In genomic region chr5:65411356-65411755, GRCh38 we compare ENCODE assay signal across 28 cellular contexts.
"Had no signal": no experiment of that assay in that cellular context is flagged by ENCODE, and none has a peak within 500 bp of the region (broad histone marks: within the 10 kb centered on the region; RNA-seq: fewer than 3 reads in every experiment).

No MANE protein-coding gene starts in this region.

- H3K27ac ChIP-seq: stomach, suprapubic skin, testis, thoracic aorta, thyroid gland, tibial artery, tibial nerve, transverse colon, upper lobe of left lung, upper lobe of right lung, uterus, vagina had no signal

- H3K36me3 Mint-ChIP-seq: stimulated activated effector memory CD8-positive, alpha-beta T cell treated with anti-CD3 and anti-CD28 coated beads, Interleukin-12 subunit alpha, Interleukin-12 subunit beta, amount 100 ng/mL, for 72 hours; type B pancreatic cell had no signal

- FAIRE-seq: urothelium cell line had no signal

- H3K36me3 ChIP-seq: stomach, suprapubic skin, thoracic aorta, thyroid gland, tibial nerve, transverse colon, upper lobe of left lung, upper lobe of right lung, uterus, vagina had no signal

- H3K27me3 ChIP-seq: stomach, suprapubic skin, testis, thyroid gland, tibial artery, tibial nerve, transverse colon, upper lobe of left lung, upper lobe of right lung, uterus, vagina had no signal

- DNase-seq: stimulated activated CD4-positive, alpha-beta T cell treated with anti-CD3 and anti-CD28 coated beads, Interleukin-2, amount 100 ng/mL, for 24 hours; stimulated activated CD4-positive, alpha-beta T cell treated with anti-CD3 and anti-CD28 coated beads, Interleukin-4, amount 100 ng/mL, for 1 hour; stimulated activated CD4-positive, alpha-beta T cell treated with anti-CD3 and anti-CD28 coated beads, Interleukin-4, amount 100 ng/mL, for 24 hours; stimulated activated CD4-positive, alpha-beta T cell treated with anti-CD3 and anti-CD28 coated beads, Interleukin-4, amount 100 ng/mL, for 4 hours; stimulated activated CD8-positive, alpha-beta memory T cell treated with anti-CD3 and anti-CD28 coated beads, Interleukin-4, amount 100 ng/mL, for 48 hours; stimulated activated naive B cell treated with anti-CD40 and anti-IgM and Interleukin-4, amounts not matched to agents 10 μg/mL and 1 μg/mL and 100 μg/mL, for 72 hours; stimulated activated naive CD4-positive, alpha-beta T cell; stimulated activated naive CD4-positive, alpha-beta T cell treated with Interleukin-2 at 50 U/mL for 16 hours; stimulated activated naive CD8-positive, alpha-beta T cell treated with anti-CD3 and anti-CD28 coated beads, Interleukin-15, amount 100 ng/mL, for 72 hours; stimulated activated naive CD8-positive, alpha-beta T cell treated with anti-CD3 and anti-CD28 coated beads, Interleukin-15, Interleukin-2, amounts not matched to agents 100 U/mL and 50 U/mL, for 24 hours; stomach; substantia nigra; testis; thyroid gland; tibial artery; transverse colon; upper lobe of left lung; upper lobe of right lung; uterus had no signal

- H3K4me1 Mint-ChIP-seq: stimulated activated effector memory CD8-positive, alpha-beta T cell treated with anti-CD3 and anti-CD28 coated beads, Interleukin-12 subunit alpha, Interleukin-12 subunit beta, amount 100 ng/mL, for 72 hours; stimulated activated memory B cell treated with anti-CD40 and anti-IgM and Interleukin-4, amounts not matched to agents 10 μg/mL and 1 μg/mL and 100 μg/mL, for 72 hours; stimulated activated naive B cell treated with anti-CD40 and anti-IgM and Interleukin-4, amounts not matched to agents 10 μg/mL and 1 μg/mL and 100 μg/mL, for 72 hours; stimulated activated naive CD8-positive, alpha-beta T cell treated with anti-CD3 and anti-CD28 coated beads, Interleukin-15, amount 100 ng/mL, for 72 hours had no signal

- H3K27ac Mint-ChIP-seq: stimulated activated effector memory CD8-positive, alpha-beta T cell treated with anti-CD3 and anti-CD28 coated beads, Interleukin-12 subunit alpha, Interleukin-12 subunit beta, amount 100 ng/mL, for 72 hours; stimulated activated memory B cell treated with anti-CD40 and anti-IgM and Interleukin-4, amounts not matched to agents 10 μg/mL and 1 μg/mL and 100 μg/mL, for 72 hours; stimulated activated naive B cell treated with anti-CD40 and anti-IgM and Interleukin-4, amounts not matched to agents 10 μg/mL and 1 μg/mL and 100 μg/mL, for 72 hours; stimulated activated naive CD8-positive, alpha-beta T cell treated with anti-CD3 and anti-CD28 coated beads, Interleukin-15, amount 100 ng/mL, for 72 hours; stimulated activated naive CD8-positive, alpha-beta T cell treated with anti-CD3 and anti-CD28 coated beads, Interleukin-15, Interleukin-2, amounts not matched to agents 100 ng/mL and 50 ng/mL, for 24 hours; type B pancreatic cell had no signal

- H3K27me3 Mint-ChIP-seq: stimulated activated memory B cell treated with anti-CD40 and anti-IgM and Interleukin-4, amounts not matched to agents 10 μg/mL and 1 μg/mL and 100 μg/mL, for 72 hours; stimulated activated naive B cell treated with anti-CD40 and anti-IgM and Interleukin-4, amounts not matched to agents 10 μg/mL and 1 μg/mL and 100 μg/mL, for 72 hours; stimulated activated naive CD8-positive, alpha-beta T cell treated with anti-CD3 and anti-CD28 coated beads, Interleukin-15, amount 100 ng/mL, for 72 hours; stimulated activated naive CD8-positive, alpha-beta T cell treated with anti-CD3 and anti-CD28 coated beads, Interleukin-15, Interleukin-2, amounts not matched to agents 100 ng/mL and 50 ng/mL, for 24 hours; type B pancreatic cell had no signal

- H3K4me1 ChIP-seq: stomach, suprapubic skin, testis, thyroid gland, tibial artery, tibial nerve, transverse colon, upper lobe of left lung, upper lobe of right lung, uterus, vagina had no signal

- H3K9me3 Mint-ChIP-seq: stimulated activated memory B cell treated with anti-CD40 and anti-IgM and Interleukin-4, amounts not matched to agents 10 μg/mL and 1 μg/mL and 100 μg/mL, for 72 hours; stimulated activated naive CD8-positive, alpha-beta T cell treated with anti-CD3 and anti-CD28 coated beads, Interleukin-15, amount 100 ng/mL, for 72 hours; stimulated activated naive CD8-positive, alpha-beta T cell treated with anti-CD3 and anti-CD28 coated beads, Interleukin-15, Interleukin-2, amounts not matched to agents 100 ng/mL and 50 ng/mL, for 24 hours; type B pancreatic cell had no signal

- H3K4me3 ChIP-seq: stomach, suprapubic skin, testis, thoracic aorta, thyroid gland, tibial artery, tibial nerve, transverse colon, upper lobe of left lung, upper lobe of right lung, uterus, vagina had no signal

- ATAC-seq: stimulated activated effector memory CD8-positive, alpha-beta T cell treated with anti-CD3 and anti-CD28 coated beads, Interleukin-12 subunit alpha, Interleukin-12 subunit beta, amount 100 ng/mL, for 72 hours; stimulated activated memory B cell treated with anti-CD40 and anti-IgM and Interleukin-4, amounts not matched to agents 10 μg/mL and 1 μg/mL and 100 μg/mL, for 72 hours; stimulated activated naive B cell treated with anti-CD40 and anti-IgM and Interleukin-4, amounts not matched to agents 10 μg/mL and 1 μg/mL and 100 μg/mL, for 72 hours; stimulated activated naive CD8-positive, alpha-beta T cell treated with anti-CD3 and anti-CD28 coated beads, Interleukin-15, amount 100 ng/mL, for 72 hours; stimulated activated naive CD8-positive, alpha-beta T cell treated with anti-CD3 and anti-CD28 coated beads, Interleukin-15, Interleukin-2, amounts not matched to agents 100 U/mL and 50 U/mL, for 24 hours; upper lobe of right lung had no signal

- H3K4me3 Mint-ChIP-seq: stimulated activated effector memory CD8-positive, alpha-beta T cell treated with anti-CD3 and anti-CD28 coated beads, Interleukin-12 subunit alpha, Interleukin-12 subunit beta, amount 100 ng/mL, for 72 hours; stimulated activated memory B cell treated with anti-CD40 and anti-IgM and Interleukin-4, amounts not matched to agents 10 μg/mL and 1 μg/mL and 100 μg/mL, for 72 hours; stimulated activated naive B cell treated with anti-CD40 and anti-IgM and Interleukin-4, amounts not matched to agents 10 μg/mL and 1 μg/mL and 100 μg/mL, for 72 hours; stimulated activated naive CD8-positive, alpha-beta T cell treated with anti-CD3 and anti-CD28 coated beads, Interleukin-15, amount 100 ng/mL, for 72 hours; stimulated activated naive CD8-positive, alpha-beta T cell treated with anti-CD3 and anti-CD28 coated beads, Interleukin-15, Interleukin-2, amounts not matched to agents 100 ng/mL and 50 ng/mL, for 24 hours; type B pancreatic cell had no signal

- H3K9me3 ChIP-seq: suprapubic skin, testis, thoracic aorta, thyroid gland, tibial artery, transverse colon, upper lobe of left lung, upper lobe of right lung, uterus, vagina had no signal
